10 cellular contexts compared by ENCODE assay signal in the genomic region with DNA sequence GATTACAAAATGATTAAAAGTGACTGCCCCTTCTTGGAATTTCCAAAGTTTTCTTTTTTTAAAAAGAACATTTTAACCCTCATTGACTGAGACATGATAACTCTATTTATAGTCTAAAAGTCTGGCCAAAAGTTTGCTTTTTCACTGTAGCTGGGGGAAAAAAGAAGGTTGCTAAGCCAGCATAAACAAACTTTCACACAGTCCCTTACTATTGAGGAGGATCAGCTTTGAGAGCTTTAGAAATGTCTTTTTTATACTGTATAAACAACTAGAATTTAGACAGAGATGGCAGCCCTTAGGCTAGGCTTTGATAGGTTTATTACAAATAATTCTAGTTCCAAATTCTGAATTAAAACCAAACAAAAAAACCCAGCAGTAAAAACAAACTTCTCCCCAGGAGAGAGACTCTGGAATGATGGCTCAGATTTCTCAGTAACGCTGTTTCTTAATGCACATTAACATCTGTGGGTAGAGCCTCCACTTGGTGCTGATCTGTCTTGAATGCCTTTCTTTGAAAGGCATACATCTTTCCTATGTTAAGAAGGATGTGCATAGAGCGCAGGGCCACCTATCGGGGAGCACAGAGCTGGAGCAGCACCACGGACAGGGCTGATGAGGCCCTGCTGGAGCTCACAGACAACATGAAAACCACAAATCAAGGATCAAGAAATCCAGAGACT.
DNase-seq lines count a peak whose midpoint lies in the region; FAIRE-seq and TF ChIP-seq lines count a peak whose summit lies in the region.
"Had no signal": no experiment of that assay in that cellular context is flagged by ENCODE, and none has a peak within 500 bp of the region (broad histone marks: within the 10 kb centered on the region; RNA-seq: fewer than 3 reads in every experiment).

No MANE protein-coding gene starts in this region.

- H3K4me3 ChIP-seq in HFF-Myc (replicated peaks; ENCODE audit: low read depth, low read length) (no peak overlapping the region), kidney (ENCODE audit: low read length in 2 of 2) (no peak overlapping the region)
- H3K4me3 ChIP-seq: upper lobe of left lung had no signal

- no peak overlapping the region for H3K9ac ChIP-seq in kidney (ENCODE audit: low read length in 2 of 2)

- intact Hi-C loops in kidney (cut with DNase I): no loop called here

- no peak for FAIRE-seq in kidney (lab: Jason Lieb, UNC)

- peaks cover under 1 to 7% of the 10 kb centered on the region in 2 donors for H3K36me3 ChIP-seq in kidney (ENCODE audit: control insufficient read depth in 1 of 2, insufficient read depth in 2 of 2, low read length in 2 of 2)

- no peak overlapping the region for H3K27ac ChIP-seq in kidney (ENCODE audit: low read depth in 2 of 2, low read length in 2 of 2)

- no peaks in the 10 kb centered on the region for H3K9me3 ChIP-seq in kidney (ENCODE audit: control insufficient read depth in 1 of 2, low read length in 2 of 2)
- H3K9me3 ChIP-seq: upper lobe of left lung had no signal

- DNase-seq in AG09319 (ENCODE audit: extremely low read depth, low read depth) (no peak), HFF-Myc (ENCODE audit: extremely low read depth, low read depth) (peak; percentile 15), astrocyte of the hippocampus (ENCODE audit: low read depth, low spot score) (peak; percentile 79), kidney (peak; percentile 67), HuH-7 (ENCODE audit: low spot score) (no peak), NCI-H146 treated with DMSO at 0.1 percent for 48 hours (lab: John Stamatoyannopoulos, UW; ENCODE audit: unreplicated experiment) (no peak), NCI-H2171 treated with DMSO at 0.1 percent for 48 hours (lab: John Stamatoyannopoulos, UW) (no peak)
- no peak for DNase-seq in activated CD4-positive, CD25-positive, alpha-beta regulatory T cell (lab: John Stamatoyannopoulos, UW)
- DNase-seq: cortex of kidney, upper lobe of left lung had no signal

- TF ChIP-seq CTCF in AG09319 (IDR thresholded peaks at IDR 0.05; ENCODE audit: low read depth, low read length) (peak; percentile 22; the same call in 1 of the 2 replicates), HFF-Myc (IDR thresholded peaks at IDR 0.05; ENCODE audit: low read depth, low read length, missing control alignments) (peak; percentile 12), kidney (IDR thresholded peaks at IDR 0.05; ENCODE audit: borderline replicate concordance, extremely low read depth, insufficient read depth) (no peak)

- H3K4me1 ChIP-seq in kidney (ENCODE audit: control insufficient read depth in 1 of 2, insufficient read depth in 1 of 2, low read depth in 1 of 2, low read length in 2 of 2): peaks cover 0 to 10% of the 10 kb centered on the region in 2 donors

Comparison
In these comparisons a context has a peak if more than half of its experiments do, and no peak if none do; other contexts are left out.
1. DNase-seq: peak in HFF-Myc (single experiment), astrocyte of the hippocampus (single experiment) and kidney (single experiment); none in AG09319 (single experiment), HuH-7 (single experiment), NCI-H146 treated with DMSO at 0.1 percent for 48 hours (single experiment), activated CD4-positive, CD25-positive, alpha-beta regulatory T cell (0 of 4) and NCI-H2171 treated with DMSO at 0.1 percent for 48 hours (single experiment).